Comparison of ENCODE assay signal across 24 cellular contexts in genomic region chrX:150566734-150567182, GRCh38. TPM values are rescaled to one million over a fixed set of nuclear protein-coding genes. Genes with fewer than 3 reads are reported as not detected.
A peak's percentile ranks its signal among the peaks of the same experiment; 100 is the strongest.
DNase-seq lines count a peak whose midpoint lies in the region; ATAC-seq and TF ChIP-seq lines count a peak whose summit lies in the region.
"Had no signal": no experiment of that assay in that cellular context is flagged by ENCODE, and none has a peak within 500 bp of the region (broad histone marks: within the 10 kb centered on the region; RNA-seq: fewer than 3 reads in every experiment).

No MANE protein-coding gene starts in this region.

- POLR2A ChIA-PET in Caco-2 (lab: Charles Lee): no interaction called here

- 1% methylated on average over 3 of the region's 3 CpGs for WGBS in HUES64

- H3K27me3 Mint-ChIP-seq in brain (no peaks in the 10 kb centered on the region), mesothelial cell of epicardium (ENCODE audit: low read depth) (no peaks in the 10 kb centered on the region), Caco-2 (ENCODE audit: insufficient read depth, unreplicated experiment) (no peaks in the 10 kb centered on the region), progenitor cell of endocrine pancreas (no peaks in the 10 kb centered on the region)
- H3K27me3 Mint-ChIP-seq: dendritic cell treated with granulocyte-macrophage colony-stimulating factor and Interleukin-4, amounts not matched to agents 40 ng/mL and 50 ng/mL, for 4 days had no signal

- no TSS peak for BruUV-seq in Caco-2 (replicated peaks; lab: Mats Ljungman, UMichigan)

- peak overlapping the region; percentile 89; the same call in 1 of the 2 replicates for H3K27ac ChIP-seq in HUES64 (ENCODE audit: low read depth, low read length)
- H3K27ac ChIP-seq: adrenal gland, left ventricle myocardium inferior, right atrium auricular region had no signal

- H3K27me3 ChIP-seq in HUES64 (ENCODE audit: insufficient read depth, low read length): peaks cover 11% of the 10 kb centered on the region
- H3K27me3 ChIP-seq in Caco-2 (replicated peaks; ENCODE audit: control insufficient read depth, insufficient read depth, low read length): no peaks in the 10 kb centered on the region
- H3K27me3 ChIP-seq: right atrium auricular region had no signal

- H3K36me3 ChIP-seq in HUES64 (ENCODE audit: insufficient read depth, low read length): no peaks in the 10 kb centered on the region
- no peaks in the 10 kb centered on the region for H3K36me3 ChIP-seq in Caco-2 (ENCODE audit: control insufficient read depth, insufficient read depth, low read length)
- H3K36me3 ChIP-seq: adrenal gland, left ventricle myocardium inferior, right atrium auricular region had no signal

- H3K9me3 ChIP-seq in HUES64 (ENCODE audit: insufficient read depth, low read depth, low read length) (no peaks in the 10 kb centered on the region), Caco-2 (no peaks in the 10 kb centered on the region)
- H3K9me3 ChIP-seq: adrenal gland, left ventricle myocardium inferior, right atrium auricular region had no signal

- peaks cover 0 to 6% (median 0%) of the 10 kb centered on the region in 5 experiments for H3K9me3 Mint-ChIP-seq in brain
- peaks cover 13% of the 10 kb centered on the region for H3K9me3 Mint-ChIP-seq in mesothelial cell of epicardium
- no peaks in the 10 kb centered on the region for H3K9me3 Mint-ChIP-seq in Caco-2 (ENCODE audit: unreplicated experiment)
- H3K9me3 Mint-ChIP-seq in progenitor cell of endocrine pancreas (ENCODE audit: low read depth): peaks cover 3% of the 10 kb centered on the region
- H3K9me3 Mint-ChIP-seq: dendritic cell treated with granulocyte-macrophage colony-stimulating factor and Interleukin-4, amounts not matched to agents 40 ng/mL and 50 ng/mL, for 4 days; stimulated activated effector memory CD8-positive, alpha-beta T cell treated with anti-CD3 and anti-CD28 coated beads, Interleukin-12 subunit alpha, Interleukin-12 subunit beta, amount 100 ng/mL, for 72 hours; T-helper 1 cell treated with Interleukin-12 subunit alpha and Interleukin-12 subunit beta and Interleukin-4 antibody, amounts not matched to agents 30 μg/mL and 1 μg/mL, for 36 hours had no signal

- no peak for ATAC-seq in left colon
- ATAC-seq: PC-3; stimulated activated effector memory CD8-positive, alpha-beta T cell treated with anti-CD3 and anti-CD28 coated beads, Interleukin-12 subunit alpha, Interleukin-12 subunit beta, amount 100 ng/mL, for 72 hours had no signal

- DNase-seq in DMS79 (lab: John Stamatoyannopoulos, UW): peak; percentile 53
- no peak for DNase-seq in mesothelial cell of epicardium (ENCODE audit: low spot score in 2 of 2, unreplicated experiment in 2 of 2)
- DNase-seq in left colon: no peak
- no peak for DNase-seq in Caco-2
- no peak for DNase-seq in progenitor cell of endocrine pancreas (ENCODE audit: low spot score, unreplicated experiment)
- no peak for DNase-seq in cerebellum (ENCODE audit: low spot score)
- DNase-seq: activated CD4-positive, alpha-beta T cell treated with anti-CD3 and anti-CD28 coated beads, Interleukin-2, amount 50 U/mL, for 1 hour; activated CD8-positive, alpha-beta memory T cell treated with anti-CD3 and anti-CD28 coated beads, Interleukin-2, amount 50 U/mL, for 48 hours; activated effector memory CD4-positive, alpha-beta T cell treated with anti-CD3 and anti-CD28 coated beads, Interleukin-2, amount 50 U/mL, for 16 hours; adrenal gland; CD8-positive, alpha-beta memory T cell; left ventricle myocardium inferior; NCI-H1417 treated with DMSO at 0.1 percent for 48 hours; NCI-H69; occipital lobe; PC-3; SHP77 treated with DMSO at 0.1 percent for 48 hours; stimulated activated CD4-positive, alpha-beta T cell treated with anti-CD3 and anti-CD28 coated beads, Interleukin-15, amount 100 ng/mL, for 24 hours had no signal

- peaks cover 25% of the 10 kb centered on the region; the same call in 1 of the 2 replicates for H3K4me1 ChIP-seq in HUES64 (ENCODE audit: insufficient read depth, low read length)
- H3K4me1 ChIP-seq in Caco-2: peaks cover 10% of the 10 kb centered on the region; the same call in 1 of the 2 replicates

- H3K4me3 ChIP-seq in HUES64 (ENCODE audit: low read length) (peak overlapping the region; percentile 19), Caco-2 (ENCODE audit: low read depth, low read length) (no peak overlapping the region)
- H3K4me3 ChIP-seq: adrenal gland, left ventricle myocardium inferior, right atrium auricular region had no signal

- H3K9ac ChIP-seq in HUES64 (ENCODE audit: low read depth, low read length): no peak overlapping the region

- no peaks in the 10 kb centered on the region for H3K36me3 Mint-ChIP-seq in brain
- H3K36me3 Mint-ChIP-seq in mesothelial cell of epicardium: no peaks in the 10 kb centered on the region
- no peaks in the 10 kb centered on the region for H3K36me3 Mint-ChIP-seq in Caco-2 (ENCODE audit: insufficient read depth, unreplicated experiment)
- no peaks in the 10 kb centered on the region for H3K36me3 Mint-ChIP-seq in progenitor cell of endocrine pancreas (ENCODE audit: insufficient read depth)
- H3K36me3 Mint-ChIP-seq: stimulated activated effector memory CD8-positive, alpha-beta T cell treated with anti-CD3 and anti-CD28 coated beads, Interleukin-12 subunit alpha, Interleukin-12 subunit beta, amount 100 ng/mL, for 72 hours had no signal

- TF ChIP-seq CTCF in brain (conservative IDR thresholded peaks at IDR 0.05): no peak
- no peak for TF ChIP-seq CTCF in mesothelial cell of epicardium (IDR thresholded peaks at IDR 0.05; ENCODE audit: unreplicated experiment)
- TF ChIP-seq CTCF in Caco-2 (IDR thresholded peaks at IDR 0.05; ENCODE audit: insufficient read depth in 1 of 2, low read depth in 1 of 2, low read length in 1 of 2, severe bottlenecking in 1 of 2, unreplicated experiment in 1 of 2): no peak
- TF ChIP-seq CTCF in progenitor cell of endocrine pancreas (IDR thresholded peaks at IDR 0.05; ENCODE audit: unreplicated experiment): no peak

- H3K4me1 Mint-ChIP-seq in brain (peaks cover 55% of the 10 kb centered on the region), mesothelial cell of epicardium (peaks cover 23% of the 10 kb centered on the region), Caco-2 (ENCODE audit: low read depth, unreplicated experiment) (no peaks in the 10 kb centered on the region), progenitor cell of endocrine pancreas (ENCODE audit: low read depth) (peaks cover 8% of the 10 kb centered on the region)

- CTCF ChIA-PET in Caco-2 (lab: Charles Lee): no interaction called here

- intact Hi-C loops in left colon (cut with DNase I, micrococcal nuclease): no loop called here
- intact Hi-C loops in Caco-2 (cut with micrococcal nuclease; ENCODE audit: unreplicated experiment): no loop called here

- H3K4me3 Mint-ChIP-seq in brain (peak overlapping the region; percentile 21 to 81 (median 52)), mesothelial cell of epicardium (no peak overlapping the region), Caco-2 (ENCODE audit: unreplicated experiment) (no peak overlapping the region), progenitor cell of endocrine pancreas (ENCODE audit: low read depth) (no peak overlapping the region)
- H3K4me3 Mint-ChIP-seq: dendritic cell treated with granulocyte-macrophage colony-stimulating factor and Interleukin-4, amounts not matched to agents 40 ng/mL and 50 ng/mL, for 4 days; stimulated activated effector memory CD8-positive, alpha-beta T cell treated with anti-CD3 and anti-CD28 coated beads, Interleukin-12 subunit alpha, Interleukin-12 subunit beta, amount 100 ng/mL, for 72 hours; T-helper 1 cell treated with Interleukin-12 subunit alpha and Interleukin-12 subunit beta and Interleukin-4 antibody, amounts not matched to agents 30 μg/mL and 1 μg/mL, for 36 hours had no signal

- peak overlapping the region; percentile 59 to 92 (median 81) for H3K27ac Mint-ChIP-seq in brain
- peak overlapping the region; percentile 40 for H3K27ac Mint-ChIP-seq in mesothelial cell of epicardium
- H3K27ac Mint-ChIP-seq in Caco-2 (ENCODE audit: unreplicated experiment): no peak overlapping the region
- no peak overlapping the region for H3K27ac Mint-ChIP-seq in progenitor cell of endocrine pancreas
- H3K27ac Mint-ChIP-seq: stimulated activated effector memory CD8-positive, alpha-beta T cell treated with anti-CD3 and anti-CD28 coated beads, Interleukin-12 subunit alpha, Interleukin-12 subunit beta, amount 100 ng/mL, for 72 hours; T-helper 1 cell treated with Interleukin-12 subunit alpha and Interleukin-12 subunit beta and Interleukin-4 antibody, amounts not matched to agents 30 μg/mL and 1 μg/mL, for 36 hours had no signal

RNA-seq across cellular contexts. Expression of gene MTM1, which starts 1.7 kb away (rescaled TPM):
- polyA plus RNA-seq in HUES64 (2013, experiment 1 of 2): 6.5 TPM
- polyA plus RNA-seq in HUES64 (2013, experiment 2 of 2): 7.1 TPM
- 3.4 TPM for polyA plus RNA-seq in brain (ENCODE audit: insufficient read depth, low read depth, low replicate concordance)
- total RNA-seq in mesothelial cell of epicardium (8.9 to 10.9 TPM (median 9.2 TPM) in 3 replicates), left colon (10 to 100 TPM; 51.8 to 66.6 TPM), Caco-2 (2022) (9.7 and 10.0 TPM in 2 replicates), progenitor cell of endocrine pancreas (9.4 and 12.1 TPM in 2 replicates), cerebellum (12.2 TPM)

Comparison
In these comparisons a context has a peak if more than half of its experiments do, and no peak if none do; other contexts are left out.
1. H3K27ac Mint-ChIP-seq: peak in brain (5 of 5) and mesothelial cell of epicardium (single experiment); none in Caco-2 (single experiment) and progenitor cell of endocrine pancreas (single experiment).
2. H3K4me3 Mint-ChIP-seq: peak in brain (5 of 5); none in mesothelial cell of epicardium (single experiment), Caco-2 (single experiment) and progenitor cell of endocrine pancreas (single experiment).